In genomic region chr16:64740261-64740660, GRCh38 we compare ENCODE assay signal across 3 cellular contexts.
"Had no signal": no experiment of that assay in that cellular context is flagged by ENCODE, and none has a peak within 500 bp of the region (broad histone marks: within the 10 kb centered on the region; RNA-seq: fewer than 3 reads in every experiment).

No MANE protein-coding gene starts in this region.

- H3K4me3 ChIP-seq: GM12878 had no signal

- DNase-seq: GDM1, GF-D8 had no signal
